In the genomic region with DNA sequence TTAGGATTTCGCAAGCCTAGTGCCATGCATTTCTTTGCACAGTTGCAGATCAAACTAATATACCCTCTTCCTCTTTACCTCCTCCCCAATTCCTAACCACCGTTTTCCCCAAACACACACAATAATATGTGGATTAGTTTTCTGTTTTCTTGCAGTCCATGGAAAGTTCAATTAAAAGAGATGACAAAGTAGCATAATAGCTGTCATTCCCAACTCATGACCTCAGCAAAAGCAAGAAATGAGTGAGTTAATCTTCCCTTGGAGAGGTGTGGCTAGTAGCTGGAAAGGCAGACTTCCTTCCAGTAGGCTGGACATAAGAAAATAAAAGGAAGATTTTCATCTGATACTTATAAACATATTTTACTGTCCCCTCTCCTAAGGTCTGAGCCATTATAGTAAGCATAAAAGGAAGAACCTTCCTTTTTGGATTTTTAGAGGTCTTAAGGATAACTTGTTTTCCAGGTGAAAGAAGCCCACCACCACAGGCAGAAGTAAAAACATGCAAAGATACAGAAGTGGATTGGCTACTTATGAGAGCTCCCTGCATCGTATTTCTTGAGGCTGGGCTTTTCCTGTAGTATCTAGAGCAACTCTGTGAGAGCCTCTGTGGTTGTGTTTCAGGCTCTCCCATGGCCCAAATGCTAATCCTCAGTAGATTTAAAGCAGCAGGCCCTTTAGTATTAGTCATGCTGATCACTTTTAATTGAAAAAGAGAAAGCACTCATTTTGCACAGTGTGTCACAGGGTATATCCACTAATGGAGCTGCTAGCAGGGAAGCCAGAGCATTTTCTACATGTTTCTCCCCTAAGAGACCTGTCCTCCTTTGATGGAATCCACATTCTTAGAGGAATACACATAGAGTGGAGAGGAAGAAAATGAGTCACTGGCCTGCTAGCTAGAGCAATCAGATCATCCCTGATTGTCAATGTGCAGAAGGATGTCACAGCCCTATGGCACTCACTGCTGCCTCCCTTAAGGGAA, we compare ENCODE assay signal across 15 cellular contexts.
DNase-seq lines count a peak whose midpoint lies in the region; ATAC-seq and TF ChIP-seq lines count a peak whose summit lies in the region.
"Had no signal": no experiment of that assay in that cellular context is flagged by ENCODE, and none has a peak within 500 bp of the region (broad histone marks: within the 10 kb centered on the region; RNA-seq: fewer than 3 reads in every experiment).

No MANE protein-coding gene starts in this region.

- H3K4me1 ChIP-seq in A673 (ENCODE audit: insufficient read depth, low read length, poor library complexity, severe bottlenecking) (peaks cover 20% of the 10 kb centered on the region), uterus (peaks cover 0 to 3% of the 10 kb centered on the region in 2 donors)
- H3K4me1 ChIP-seq: left ventricle myocardium inferior had no signal

- POLR2A ChIA-PET in A673 (lab: Charles Lee; ENCODE audit: low non-redundant PET) = interaction anchor here (0.9 kb wide), 1 partner anchor 9 kb away, joined by 3 read pairs; no protein-coding TSS in a partner anchor

- CTCF ChIA-PET in A673 (lab: Charles Lee) = no interaction called here

- H3K27ac ChIP-seq in A673 (ENCODE audit: low read depth, low read length, poor library complexity, severe bottlenecking) = peak overlapping the region; percentile 3
- peak overlapping the region; percentile 61 for H3K27ac ChIP-seq in brain microvascular endothelial cell
- no peak overlapping the region for H3K27ac ChIP-seq in uterus
- H3K27ac ChIP-seq: left ventricle myocardium inferior, ovary had no signal

- peak; percentile 42 for DNase-seq in A673 (ENCODE audit: low spot score)
- DNase-seq in HS-5 (ENCODE audit: low read depth) = peak; percentile 77
- DNase-seq in brain microvascular endothelial cell = peak; percentile 66
- peak; percentile 77 for DNase-seq in kidney glomerular epithelial cell (lab: John Stamatoyannopoulos, UW)
- no peak for DNase-seq in activated gamma-delta T cell treated with Interleukin-2 at 50 U/mL for 16 hours
- DNase-seq in uterus = no peak
- no peak for DNase-seq in foreskin melanocyte
- DNase-seq: activated CD4-positive, alpha-beta memory T cell treated with anti-CD3 and anti-CD28 coated beads for 36 hours; activated naive CD4-positive, alpha-beta T cell treated with anti-CD3 and anti-CD28 coated beads for 36 hours; dermis blood vessel endothelial cell; left ventricle myocardium inferior; NCI-H2171 treated with DMSO at 0.1 percent for 48 hours; ovary; T-helper 17 cell had no signal

- TF ChIP-seq CTCF in A673 (conservative IDR thresholded peaks at IDR 0.05; ENCODE audit: low read depth, low read length) = no peak
- TF ChIP-seq CTCF in brain microvascular endothelial cell (IDR thresholded peaks at IDR 0.05; ENCODE audit: low read depth, low read length, missing control alignments) = no peak
- no peak for TF ChIP-seq CTCF in uterus (IDR thresholded peaks at IDR 0.05)

- H3K36me3 ChIP-seq in A673 (ENCODE audit: insufficient read depth, low read length, poor library complexity, severe bottlenecking) = no peaks in the 10 kb centered on the region
- H3K36me3 ChIP-seq in brain microvascular endothelial cell (replicated peaks) = no peaks in the 10 kb centered on the region
- no peaks in the 10 kb centered on the region for H3K36me3 ChIP-seq in uterus
- H3K36me3 ChIP-seq: left ventricle myocardium inferior, ovary had no signal

- no peak for TF ChIP-seq POLR2A in uterus (IDR thresholded peaks at IDR 0.05)

- BruUV-seq in A673 (replicated peaks; lab: Mats Ljungman, UMichigan) = no TSS peak

- ATAC-seq in GM18867 (IDR thresholded peaks at IDR 0.05; ENCODE audit: unreplicated experiment) = no peak
- ATAC-seq: T-helper 17 cell had no signal

- in situ Hi-C loops in brain microvascular endothelial cell (cut with HindIII; ENCODE audit: low pct_ligation_motif_present, low sequenced_read_pairs) = no loop called here

- intact Hi-C loops in A673 (cut with micrococcal nuclease; ENCODE audit: unreplicated experiment) (no loop called here), uterus (cut with DNase I; ENCODE audit: low total_unique reads) (no loop called here)

- H3K27me3 ChIP-seq in A673 (replicated peaks; ENCODE audit: insufficient read depth, low read depth, low read length, poor library complexity) (no peaks in the 10 kb centered on the region), brain microvascular endothelial cell (replicated peaks) (no peaks in the 10 kb centered on the region), uterus (no peaks in the 10 kb centered on the region)
- H3K27me3 ChIP-seq: ovary had no signal

- H3K9me3 ChIP-seq in A673 (ENCODE audit: low read depth, low read length, poor library complexity, severe bottlenecking) (no peaks in the 10 kb centered on the region), uterus (no peaks in the 10 kb centered on the region)
- H3K9me3 ChIP-seq: left ventricle myocardium inferior, ovary had no signal

- H3K4me3 ChIP-seq in A673 (ENCODE audit: low read depth, low read length, poor library complexity, severe bottlenecking) (no peak overlapping the region), brain microvascular endothelial cell (ENCODE audit: low read depth, low read length) (no peak overlapping the region), uterus (no peak overlapping the region)
- H3K4me3 ChIP-seq: left ventricle myocardium inferior, ovary had no signal

Comparison
In these comparisons a context has a peak if more than half of its experiments do, and no peak if none do; other contexts are left out.
1. DNase-seq: peak in A673 (single experiment), HS-5 (single experiment), brain microvascular endothelial cell (single experiment) and kidney glomerular epithelial cell (single experiment); none in activated gamma-delta T cell treated with Interleukin-2 at 50 U/mL for 16 hours (single experiment), uterus (0 of 2) and foreskin melanocyte (single experiment).
2. H3K27ac ChIP-seq: peak in A673 (single experiment) and brain microvascular endothelial cell (single experiment); none in uterus (0 of 2).